30 cellular contexts compared by ENCODE assay signal in genomic region chr21:32884062-32884461, GRCh38.
DNase-seq lines count a peak whose midpoint lies in the region; ATAC-seq and TF ChIP-seq lines count a peak whose summit lies in the region.
"Had no signal": no experiment of that assay in that cellular context is flagged by ENCODE, and none has a peak within 500 bp of the region (broad histone marks: within the 10 kb centered on the region; RNA-seq: fewer than 3 reads in every experiment).

No MANE protein-coding gene starts in this region.

- no peaks in the 10 kb centered on the region for H3F3A ChIP-seq in GM23338 (replicated peaks; ENCODE audit: low read depth)

- no peaks in the 10 kb centered on the region for H3K4me1 ChIP-seq in GM23338 (ENCODE audit: insufficient read depth)
- H3K4me1 ChIP-seq: esophagus muscularis mucosa, lower lobe of right lung, prostate gland, tibial nerve had no signal

- H3K27me3 ChIP-seq in GM23338 (ENCODE audit: insufficient read depth) = no peaks in the 10 kb centered on the region
- H3K27me3 ChIP-seq: BLaER1 treated with 17β-estradiol and CSF1 and Interleukin-3, amounts not matched to agents 10 nM and 100 nM; brain microvascular endothelial cell; esophagus muscularis mucosa; tibial nerve had no signal

- peaks cover 4% of the 10 kb centered on the region for H3K27me3 Mint-ChIP-seq in GM23338 (ENCODE audit: insufficient read depth, low read depth, poor library complexity)
- H3K27me3 Mint-ChIP-seq: activated naive CD4-positive, alpha-beta T cell treated with anti-CD3 and anti-CD28 coated beads, Interleukin-2, amount 50 U/mL, for 24 hours had no signal

- no peaks in the 10 kb centered on the region for H3K4me1 Mint-ChIP-seq in GM23338

- H3K36me3 Mint-ChIP-seq in GM23338 (ENCODE audit: low read depth) = no peaks in the 10 kb centered on the region
- H3K36me3 Mint-ChIP-seq: activated naive CD4-positive, alpha-beta T cell treated with anti-CD3 and anti-CD28 coated beads, Interleukin-2, amount 50 U/mL, for 24 hours; naive thymus-derived CD8-positive, alpha-beta T cell had no signal

- peak; percentile 81 for ATAC-seq in GM23338
- no peak for ATAC-seq in HG03354 (IDR thresholded peaks at IDR 0.05; ENCODE audit: poor library complexity, severe bottlenecking, unreplicated experiment)
- ATAC-seq: lower lobe of right lung; naive thymus-derived CD8-positive, alpha-beta T cell had no signal

- H3K4me2 ChIP-seq in GM23338 = no peak overlapping the region

- 0 out of 2 replicates have a peak, but pooled peaks cover 3% of the 10 kb centered on the region for H4K20me1 ChIP-seq in GM23338 (replicated peaks; ENCODE audit: insufficient read depth)
- H4K20me1 ChIP-seq: BLaER1 treated with 17β-estradiol and CSF1 and Interleukin-3, amounts not matched to agents 10 nM and 100 nM had no signal

- no peak overlapping the region for H3K4me3 ChIP-seq in GM23338
- H3K4me3 ChIP-seq: BLaER1 treated with 17β-estradiol and CSF1 and Interleukin-3, amounts not matched to agents 10 nM and 100 nM; esophagus muscularis mucosa; lower lobe of right lung; prostate gland; tibial nerve had no signal

- no peak overlapping the region for H3K27ac ChIP-seq in GM23338 (ENCODE audit: low read depth)
- H3K27ac ChIP-seq: BLaER1 treated with 17β-estradiol and CSF1 and Interleukin-3, amounts not matched to agents 10 nM and 100 nM; brain microvascular endothelial cell; esophagus muscularis mucosa; lower lobe of right lung; prostate gland; tibial nerve had no signal

- peaks cover under 1% of the 10 kb centered on the region; the same call in 1 of the 2 replicates for H3K9me2 ChIP-seq in GM23338 (ENCODE audit: insufficient read depth)

- no peak overlapping the region for H3K4me3 Mint-ChIP-seq in GM23338
- H3K4me3 Mint-ChIP-seq: activated naive CD4-positive, alpha-beta T cell treated with anti-CD3 and anti-CD28 coated beads, Interleukin-2, amount 50 U/mL, for 24 hours; naive thymus-derived CD8-positive, alpha-beta T cell had no signal

- no peaks in the 10 kb centered on the region for H3K36me3 ChIP-seq in GM23338 (ENCODE audit: insufficient read depth)
- H3K36me3 ChIP-seq: BLaER1 treated with 17β-estradiol and CSF1 and Interleukin-3, amounts not matched to agents 10 nM and 100 nM; brain microvascular endothelial cell; esophagus muscularis mucosa; lower lobe of right lung; prostate gland; tibial nerve had no signal

- TF ChIP-seq CTCF in GM23338 (conservative IDR thresholded peaks at IDR 0.05; ENCODE audit: low read depth in 2 of 2) = peak; percentile 40 to 63

- H2AFZ ChIP-seq in GM23338 = peak overlapping the region; percentile 84; the same call in 1 of the 2 replicates

- H3K79me2 ChIP-seq in GM23338 (replicated peaks; ENCODE audit: insufficient read depth) = no peaks in the 10 kb centered on the region

- no peak overlapping the region for H3K27ac Mint-ChIP-seq in GM23338
- H3K27ac Mint-ChIP-seq: activated naive CD4-positive, alpha-beta T cell treated with anti-CD3 and anti-CD28 coated beads, Interleukin-2, amount 50 U/mL, for 24 hours; activated T-helper 2 cell treated with anti-CD3 and anti-CD28 coated beads, Interferon-gamma antibody, Interleukin-2, Interleukin-4, amounts not matched to agents 10 μg/mL and 5 μg/mL and 100 μg/mL, durations not matched to agents 14 hours and 24 hours and 36 hours had no signal

- peak; percentile 4 for DNase-seq in ELF-1 (ENCODE audit: low read depth, low spot score)
- DNase-seq in GM23338 (ENCODE audit: low spot score) = peak; percentile 59
- peak; percentile 16 for DNase-seq in OCI-M1 (lab: John Stamatoyannopoulos, UW)
- peak; percentile 70 for DNase-seq in iPS-NIHi7 (ENCODE audit: extremely low spot score)
- no peak for DNase-seq in amniotic stem cell (lab: John Stamatoyannopoulos, UW)
- DNase-seq in LoVo (ENCODE audit: low spot score) = no peak
- DNase-seq: activated CD4-positive, alpha-beta T cell treated with anti-CD3 and anti-CD28 coated beads for 4 hours; activated T-cell treated with anti-CD3 and anti-CD28 coated beads for 4 hours; amygdala; brain microvascular endothelial cell; cerebellar nuclear complex; dermis blood vessel endothelial cell; foreskin fibroblast; GOT3; lower lobe of right lung; naive thymus-derived CD8-positive, alpha-beta T cell; NCI-H1048; NCI-H1694 treated with DMSO at 0.1 percent for 48 hours; NCI-H2171 treated with DMSO at 0.1 percent for 48 hours; NCI-H510A treated with DMSO at 0.1 percent for 48 hours; occipital lobe; SHP77 treated with DMSO at 0.1 percent for 48 hours; stimulated activated CD4-positive, alpha-beta T cell treated with anti-CD3 and anti-CD28 coated beads, Interleukin-4, amount 100 ng/mL, for 1 hour had no signal

- H3K9me3 Mint-ChIP-seq in GM23338 = no peaks in the 10 kb centered on the region
- H3K9me3 Mint-ChIP-seq: activated naive CD4-positive, alpha-beta T cell treated with anti-CD3 and anti-CD28 coated beads, Interleukin-2, amount 50 U/mL, for 24 hours; activated T-helper 2 cell treated with anti-CD3 and anti-CD28 coated beads, Interferon-gamma antibody, Interleukin-2, Interleukin-4, amounts not matched to agents 10 μg/mL and 5 μg/mL and 100 μg/mL, durations not matched to agents 14 hours and 24 hours and 36 hours; naive thymus-derived CD8-positive, alpha-beta T cell had no signal

TF ChIP-seq in GM23338, 12 proteins besides CTCF, POLR2A, EP300 and RAD21:
- no peak for TF ChIP-seq ETS1 (IDR thresholded peaks at IDR 0.05)
- peak; percentile 69; the same call in 1 of the 2 replicates for TF ChIP-seq CREB1 (CRISPR knock-in tag; IDR thresholded peaks at IDR 0.05; ENCODE audit: low read depth)
TF ChIP-seq in GM23338: peak in this region for 1.

Comparison
In these comparisons a context has a peak if more than half of its experiments do, and no peak if none do; other contexts are left out.
1. DNase-seq: peak in ELF-1 (single experiment), GM23338 (single experiment), OCI-M1 (single experiment) and iPS-NIHi7 (single experiment); none in amniotic stem cell (single experiment) and LoVo (single experiment).